4 cellular contexts compared by ENCODE assay signal in genomic region chr3:46808766-46809165, GRCh38. TPM values are rescaled to one million over a fixed set of nuclear protein-coding genes. Genes with fewer than 3 reads are reported as not detected.
"Had no signal": no experiment of that assay in that cellular context is flagged by ENCODE, and none has a peak within 500 bp of the region (broad histone marks: within the 10 kb centered on the region; RNA-seq: fewer than 3 reads in every experiment).

No MANE protein-coding gene starts in this region.

RNA-seq across cellular contexts. Expression of gene MYL3, which starts 54.5 kb away (rescaled TPM):
- total RNA-seq: activated CD8-positive, alpha-beta memory T cell treated with anti-CD3 and anti-CD28 coated beads for 36 hours; activated T-cell treated with anti-CD3 and anti-CD28 coated beads, Interleukin-2, amount 50 U/mL, for 72 hours; T-cell; T-helper 2 cell treated with Interferon-gamma antibody and Interleukin-4, amounts not matched to agents 100 ng/mL and 5 ng/mL, for 36 hours had no signal
